ENCODE assay signal across 1 cellular context in genomic region chr19:3340340-3340739, GRCh38.
TF ChIP-seq lines count a peak whose summit lies in the region.

No MANE protein-coding gene starts in this region.

TF ChIP-seq in HepG2, 621 proteins besides CTCF, POLR2A, EP300 and RAD21:
- TF ChIP-seq CBX1 (IDR thresholded peaks at IDR 0.05; ENCODE audit: low read depth): no peak
- no peak for TF ChIP-seq MBD4 (IDR thresholded peaks at IDR 0.05; ENCODE audit: borderline replicate concordance, low read length)
- TF ChIP-seq ZHX1 (CRISPR knock-in tag; IDR thresholded peaks at IDR 0.05; ENCODE audit: low read depth): no peak
- TF ChIP-seq ZNF557 (CRISPR knock-in tag; IDR thresholded peaks at IDR 0.05): no peak
- TF ChIP-seq PLSCR1 (CRISPR knock-in tag; IDR thresholded peaks at IDR 0.05; ENCODE audit: borderline replicate concordance): no peak
- TF ChIP-seq ZFP91 (CRISPR knock-in tag; IDR thresholded peaks at IDR 0.05; ENCODE audit: borderline replicate concordance): 0 out of 2 replicates have a peak, but pooled peaks have one; percentile 23
- TF ChIP-seq SOX6 (IDR thresholded peaks at IDR 0.05): no peak
- TF ChIP-seq SOX6 (CRISPR knock-in tag; IDR thresholded peaks at IDR 0.05): no peak
- TF ChIP-seq ZNF230 (CRISPR knock-in tag; IDR thresholded peaks at IDR 0.05): no peak
